ENCODE assay signal across 1 cellular context in genomic region chr15:41116116-41116871, GRCh38.
TF ChIP-seq lines count a peak whose summit lies in the region.

TSS of gene INO80 (minus strand) at chr15:41116280. CDS start at chr15:41096310, 19,970 bp downstream.

TF ChIP-seq in HepG2, 621 proteins besides CTCF, POLR2A, EP300 and RAD21 (continued from another document and continues in another):
- TF ChIP-seq PRDM10 (CRISPR knock-in tag; IDR thresholded peaks at IDR 0.05; ENCODE audit: low read depth) (0 out of 2 replicates have a peak, but pooled peaks have one; percentile 64), TOPORS (CRISPR knock-in tag; IDR thresholded peaks at IDR 0.05) (no peak), ATF3 (CRISPR knock-in tag; IDR thresholded peaks at IDR 0.05) (no peak; the same call in none of the 2 replicates), ZNF580 (CRISPR knock-in tag; IDR thresholded peaks at IDR 0.05; ENCODE audit: borderline replicate concordance, low read depth) (peak; percentile 89; the same call in 1 of the 2 replicates), ZNF572 (CRISPR knock-in tag; IDR thresholded peaks at IDR 0.05) (no peak), ETV6 (CRISPR knock-in tag; conservative IDR thresholded peaks at IDR 0.05) (no peak; the same call in 1 of the 2 replicates), RFX3 (CRISPR knock-in tag; IDR thresholded peaks at IDR 0.05) (no peak), ZSCAN29 (CRISPR knock-in tag; conservative IDR thresholded peaks at IDR 0.05) (no peak), SMC3 (IDR thresholded peaks at IDR 0.05; ENCODE audit: low read length) (no peak; the same call in 1 of the 2 replicates), ARNT (IDR thresholded peaks at IDR 0.05) (no peak), ZNF550 (CRISPR knock-in tag; IDR thresholded peaks at IDR 0.05; ENCODE audit: borderline replicate concordance) (no peak), ETV5 (CRISPR knock-in tag; IDR thresholded peaks at IDR 0.05; ENCODE audit: borderline replicate concordance) (peak; percentile 45; the same call in 1 of the 2 replicates), CCDC6 (CRISPR knock-in tag; IDR thresholded peaks at IDR 0.05) (0 out of 2 replicates have a peak, but pooled peaks have one; percentile 49), GFI1 (CRISPR knock-in tag; IDR thresholded peaks at IDR 0.05; ENCODE audit: borderline replicate concordance) (peak; percentile 47; the same call in 1 of the 2 replicates), TBX3 (IDR thresholded peaks at IDR 0.05; ENCODE audit: borderline replicate concordance) (0 out of 2 replicates have a peak, but pooled peaks have one; percentile 37), FOXP1 (IDR thresholded peaks at IDR 0.05) (no peak), FOXP1 (CRISPR knock-in tag; IDR thresholded peaks at IDR 0.05) (no peak; the same call in 1 of the 2 replicates), PCBP1 (IDR thresholded peaks at IDR 0.05; ENCODE audit: borderline replicate concordance, low read depth, low read length) (no peak), TRIM22 (IDR thresholded peaks at IDR 0.05) (no peak), FUBP1 (CRISPR knock-in tag; IDR thresholded peaks at IDR 0.05; ENCODE audit: borderline replicate concordance) (no peak), ZBTB2 (CRISPR knock-in tag; IDR thresholded peaks at IDR 0.05; ENCODE audit: low read depth) (peak; percentile 67; the same call in 1 of the 2 replicates), MTERF4 (CRISPR knock-in tag; IDR thresholded peaks at IDR 0.05) (no peak; the same call in 1 of the 2 replicates), JUNB (CRISPR knock-in tag; IDR thresholded peaks at IDR 0.05; ENCODE audit: borderline replicate concordance) (no peak), ZNF782 (CRISPR knock-in tag; IDR thresholded peaks at IDR 0.05; ENCODE audit: borderline replicate concordance) (no peak), RORA (CRISPR knock-in tag; IDR thresholded peaks at IDR 0.05) (no peak), ZNF121 (CRISPR knock-in tag; IDR thresholded peaks at IDR 0.05) (no peak), SMAD3 (CRISPR knock-in tag; IDR thresholded peaks at IDR 0.05) (no peak), POLR2G (IDR thresholded peaks at IDR 0.05; ENCODE audit: low read depth, low read length) (peak; percentile 98), ATF7-NPFF (CRISPR knock-in tag; IDR thresholded peaks at IDR 0.05; ENCODE audit: low read depth) (peak; percentile 66; the same call in 1 of the 2 replicates), ESRRA (CRISPR knock-in tag; IDR thresholded peaks at IDR 0.05; ENCODE audit: low read depth) (peak; percentile 39; the same call in 1 of the 2 replicates), RERE (CRISPR knock-in tag; IDR thresholded peaks at IDR 0.05; ENCODE audit: low read depth) (no peak), DRAP1 (CRISPR knock-in tag; IDR thresholded peaks at IDR 0.05) (peak; percentile 72), NCOA5 (CRISPR knock-in tag; IDR thresholded peaks at IDR 0.05) (no peak), KLF11 (CRISPR knock-in tag; IDR thresholded peaks at IDR 0.05) (0 out of 2 replicates have a peak, but pooled peaks have one; percentile 66), RNF2 (conservative IDR thresholded peaks at IDR 0.05; ENCODE audit: low read depth) (0 out of 2 replicates have a peak, but pooled peaks have one; percentile 48), YY1 (IDR thresholded peaks at IDR 0.05; ENCODE audit: insufficient read depth, insufficient replicate concordance, low read depth, low read length) (peak; percentile 96), ZNF331 (CRISPR knock-in tag; IDR thresholded peaks at IDR 0.05) (peak; percentile 54), MEIS1 (CRISPR knock-in tag; IDR thresholded peaks at IDR 0.05; ENCODE audit: borderline replicate concordance) (peak; percentile 71), FOSL1 (CRISPR knock-in tag; IDR thresholded peaks at IDR 0.05; ENCODE audit: borderline replicate concordance) (no peak), NFKB2 (CRISPR knock-in tag; IDR thresholded peaks at IDR 0.05; ENCODE audit: borderline replicate concordance) (no peak; the same call in 1 of the 2 replicates), ELK4 (CRISPR knock-in tag; IDR thresholded peaks at IDR 0.05; ENCODE audit: borderline replicate concordance) (no peak), KAT8 (CRISPR knock-in tag; IDR thresholded peaks at IDR 0.05) (peak; percentile 94), TP53 (CRISPR knock-in tag; conservative IDR thresholded peaks at IDR 0.05) (no peak)
